Comparison of ENCODE assay signal across 22 cellular contexts in genomic region chr4:27398911-27399310, GRCh38.
A peak's percentile ranks its signal among the peaks of the same experiment; 100 is the strongest.
DNase-seq lines count a peak whose midpoint lies in the region; ATAC-seq and TF ChIP-seq lines count a peak whose summit lies in the region.
"Had no signal": no experiment of that assay in that cellular context is flagged by ENCODE, and none has a peak within 500 bp of the region (broad histone marks: within the 10 kb centered on the region; RNA-seq: fewer than 3 reads in every experiment).

No MANE protein-coding gene starts in this region.

- H4K20me1 ChIP-seq in SK-N-SH (ENCODE audit: insufficient read depth): no peaks in the 10 kb centered on the region
- no peaks in the 10 kb centered on the region for H4K20me1 ChIP-seq in Karpas-422 (ENCODE audit: insufficient read depth, low read depth, low read length)
- H4K20me1 ChIP-seq: BLaER1 had no signal

- H3K79me2 ChIP-seq in SK-N-SH (ENCODE audit: insufficient read depth) (no peaks in the 10 kb centered on the region), Karpas-422 (ENCODE audit: low read length) (no peaks in the 10 kb centered on the region)

- CTCF ChIA-PET in SK-N-SH (lab: Yijun Ruan, JAX): no interaction called here

- TF ChIP-seq CTCF in SK-N-SH (IDR thresholded peaks at IDR 0.05) (no peak), fibroblast of the aortic adventitia (IDR thresholded peaks at IDR 0.05; ENCODE audit: insufficient read depth, low read length) (no peak)

- H3K36me3 ChIP-seq in SK-N-SH (replicated peaks in 1 of 2; ENCODE audit: control insufficient read depth in 1 of 2, insufficient read depth in 2 of 2, low read length in 1 of 2) (no peaks in the 10 kb centered on the region), H7 (replicated peaks; ENCODE audit: control insufficient read depth, insufficient read depth, low read length) (no peaks in the 10 kb centered on the region), Karpas-422 (ENCODE audit: insufficient read depth, low read length) (no peaks in the 10 kb centered on the region)
- H3K36me3 ChIP-seq: BLaER1, SJCRH30 had no signal

- POLR2A ChIA-PET in SK-N-SH (lab: Yijun Ruan, JAX): no interaction called here

- TF ChIP-seq EP300 in SK-N-SH (IDR thresholded peaks at IDR 0.05; ENCODE audit: borderline replicate concordance in 1 of 2, low read depth in 1 of 2, low read length in 1 of 2): no peak

- no peak overlapping the region for H3K9ac ChIP-seq in SK-N-SH
- H3K9ac ChIP-seq in Karpas-422 (ENCODE audit: low read length): no peak overlapping the region
- H3K9ac ChIP-seq: BLaER1 had no signal

- no peaks in the 10 kb centered on the region for H3F3A ChIP-seq in SK-N-SH (replicated peaks; ENCODE audit: insufficient read depth)

- no peak for ATAC-seq in SK-N-SH treated with all-trans-retinoic acid at 6 μM for 48 hours
- ATAC-seq in GM18873 (IDR thresholded peaks at IDR 0.05; ENCODE audit: low FRiP score, unreplicated experiment): no peak
- ATAC-seq: GM23338 had no signal

- DNase-seq in SK-N-SH (no peak), astrocyte of the hippocampus (ENCODE audit: low read depth, low spot score) (peak; percentile 16), fibroblast of the aortic adventitia (ENCODE audit: low read depth) (peak; percentile 57), H7 (no peak), Karpas-422 (no peak), HCEC 1CT (no peak)
- DNase-seq: ACHN; CD4-positive, alpha-beta T cell; COR-L47; MM.1S; NCI-H1048; NCI-H1417 treated with DMSO at 0.1 percent for 48 hours; NCI-H187; NCI-H2107; NCI-H446 treated with DMSO at 0.1 percent for 48 hours; NCI-H526 treated with DMSO at 0.1 percent for 48 hours; SJCRH30 had no signal

- H3K9me2 ChIP-seq in SK-N-SH (no peaks in the 10 kb centered on the region), Karpas-422 (replicated peaks; ENCODE audit: insufficient read depth, low read length) (no peaks in the 10 kb centered on the region)

- no peak overlapping the region for H3K4me3 ChIP-seq in SK-N-SH (ENCODE audit: low read depth in 2 of 2, low read length in 1 of 2)
- no peak overlapping the region for H3K4me3 ChIP-seq in fibroblast of the aortic adventitia (ENCODE audit: low read depth, low read length)
- no peak overlapping the region for H3K4me3 ChIP-seq in H7 (ENCODE audit: insufficient read depth, low read depth, low read length)
- H3K4me3 ChIP-seq in Karpas-422 (ENCODE audit: low read length): no peak overlapping the region
- H3K4me3 ChIP-seq: BLaER1, GM23338, SJCRH30 had no signal

- TF ChIP-seq RAD21 in SK-N-SH (IDR thresholded peaks at IDR 0.05; ENCODE audit: low read length): no peak

- H3K27me3 ChIP-seq in SK-N-SH (ENCODE audit: insufficient read depth) (no peaks in the 10 kb centered on the region), H7 (ENCODE audit: control insufficient read depth, insufficient read depth, low read length) (no peaks in the 10 kb centered on the region), Karpas-422 (ENCODE audit: low read length) (no peaks in the 10 kb centered on the region)
- H3K27me3 ChIP-seq: BLaER1, SJCRH30 had no signal

- H2AFZ ChIP-seq in SK-N-SH (ENCODE audit: low read depth): 0 out of 2 replicates have a peak overlapping the region, but pooled peaks have one; percentile 11
- no peak overlapping the region for H2AFZ ChIP-seq in Karpas-422 (ENCODE audit: low read length)
- H2AFZ ChIP-seq: GM23338 had no signal

- no peaks in the 10 kb centered on the region for H3K9me3 ChIP-seq in SK-N-SH
- no peaks in the 10 kb centered on the region for H3K9me3 ChIP-seq in Karpas-422 (ENCODE audit: low read length)
- H3K9me3 ChIP-seq: SJCRH30 had no signal

- H3K4me2 ChIP-seq in SK-N-SH (no peak overlapping the region), Karpas-422 (ENCODE audit: low read depth, low read length, poor library complexity, severe bottlenecking) (no peak overlapping the region)
- H3K4me2 ChIP-seq: BLaER1, GM23338 had no signal

- H3K4me1 ChIP-seq in SK-N-SH (ENCODE audit: control insufficient read depth in 1 of 2, insufficient read depth in 2 of 2, low read depth in 1 of 2, low read length in 1 of 2): 0 out of 4 replicates have a peak, but pooled peaks cover 0 to 5% of the 10 kb centered on the region in 2 experiments
- H3K4me1 ChIP-seq in Karpas-422 (ENCODE audit: low read length): no peaks in the 10 kb centered on the region
- H3K4me1 ChIP-seq: BLaER1, SJCRH30 had no signal

- no peak overlapping the region for H3K27ac ChIP-seq in SK-N-SH (ENCODE audit: low read depth in 2 of 2, low read length in 1 of 2)
- H3K27ac ChIP-seq in Karpas-422 (ENCODE audit: low read length): no peak overlapping the region
- H3K27ac ChIP-seq: 22Rv1, BLaER1, SJCRH30 had no signal

- WGBS in SK-N-SH (ENCODE audit: low lambda C conversion rate): 0% methylated on average over 3 of the region's 3 CpGs

TF ChIP-seq in SK-N-SH, 30 proteins besides CTCF, POLR2A, EP300 and RAD21:
- TF ChIP-seq REST (IDR thresholded peaks at IDR 0.05; ENCODE audit: low read depth, low read length): no peak

TF ChIP-seq in SK-N-SH treated with all-trans-retinoic acid at 6 μM for 48 hours, 23 proteins besides CTCF, POLR2A, EP300 and RAD21:
- TF ChIP-seq ZFP3 (CRISPR knock-in tag; IDR thresholded peaks at IDR 0.05): no peak
- no peak for TF ChIP-seq TSHZ2 (CRISPR knock-in tag; IDR thresholded peaks at IDR 0.05)
- no peak for TF ChIP-seq ZFP30 (CRISPR knock-in tag; IDR thresholded peaks at IDR 0.05)
- TF ChIP-seq TOX (CRISPR knock-in tag; IDR thresholded peaks at IDR 0.05; ENCODE audit: borderline replicate concordance): no peak
- no peak for TF ChIP-seq ZC3H10 (CRISPR knock-in tag; IDR thresholded peaks at IDR 0.05)
- TF ChIP-seq ARNTL (CRISPR knock-in tag; IDR thresholded peaks at IDR 0.05; ENCODE audit: borderline replicate concordance, low read depth): no peak
TF ChIP-seq in SK-N-SH treated with all-trans-retinoic acid at 6 μM for 48 hours: peak in this region for 0.

Comparison
In these comparisons a context has a peak if more than half of its experiments do, and no peak if none do; other contexts are left out.
1. DNase-seq: peak in astrocyte of the hippocampus (single experiment) and fibroblast of the aortic adventitia (single experiment); none in SK-N-SH (single experiment), H7 (single experiment), Karpas-422 (single experiment) and HCEC 1CT (single experiment).